In the genomic region with DNA sequence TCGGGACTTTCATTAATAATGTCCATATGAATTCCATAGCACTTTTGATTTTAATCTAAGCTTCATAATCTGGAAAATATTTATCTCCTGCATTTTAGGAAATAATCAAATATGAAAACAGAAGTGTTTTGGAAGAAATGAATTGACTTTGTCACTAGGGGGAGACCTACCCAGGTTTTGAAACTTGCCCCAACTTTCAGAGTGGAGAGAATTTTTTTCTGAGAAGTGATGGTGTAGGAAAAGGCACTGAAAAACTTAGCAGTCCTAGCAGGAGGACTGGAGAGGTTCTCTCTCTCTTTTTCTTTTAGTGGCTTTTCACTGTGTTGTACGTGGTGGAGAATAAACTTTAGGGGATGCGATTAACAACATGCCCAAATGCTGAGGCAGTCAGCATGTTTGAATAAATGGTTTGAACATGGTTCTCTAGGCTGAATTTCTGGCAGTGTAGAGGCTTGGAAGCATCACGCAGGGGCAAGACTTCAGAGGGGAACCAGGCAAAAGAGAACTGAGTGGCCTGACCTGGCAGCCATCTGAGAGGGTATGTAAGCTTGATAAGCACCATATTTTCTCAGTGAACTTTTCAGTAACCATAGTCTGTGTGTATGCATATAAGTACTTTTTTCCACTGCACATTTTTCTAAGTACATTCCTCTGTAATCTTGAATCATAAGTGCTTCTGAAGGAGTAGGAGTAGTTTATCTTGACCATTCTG, we compare ENCODE assay signal across 8 cellular contexts.
DNase-seq lines count a peak whose midpoint lies in the region; ATAC-seq, FAIRE-seq and TF ChIP-seq lines count a peak whose summit lies in the region.

No MANE protein-coding gene starts in this region.

- H3K36me3 ChIP-seq in HepG2 (replicated peaks in 1 of 2; ENCODE audit: control insufficient read depth in 1 of 2, insufficient read depth in 2 of 2, low read length in 2 of 2): no peaks in the 10 kb centered on the region

- no peak overlapping the region for H3K4me2 ChIP-seq in HepG2 (ENCODE audit: low read depth, low read length)

- POLR2A ChIA-PET in HepG2 (lab: Yijun Ruan, JAX): no interaction called here

- intact Hi-C loops in HepG2 (cut with micrococcal nuclease; ENCODE audit: unreplicated experiment): loop anchor here (1.0 to 10.0 kb wide), 4 partner anchors 186 to 609 kb away; no protein-coding TSS in a partner anchor

- TF ChIP-seq EP300 in HepG2 (IDR thresholded peaks at IDR 0.05; ENCODE audit: low read depth in 2 of 2, low read length in 2 of 2): no peak
- TF ChIP-seq EP300 in HepG2 (CRISPR knock-in tag; IDR thresholded peaks at IDR 0.05; ENCODE audit: borderline replicate concordance): no peak

- no peaks in the 10 kb centered on the region for H3K27me3 ChIP-seq in HepG2 (ENCODE audit: control insufficient read depth in 1 of 2, insufficient read depth in 2 of 2, low read length in 2 of 2)

- CTCF ChIA-PET in HepG2 (lab: Yijun Ruan, JAX; ENCODE audit: low intra/inter-chr PET ratio, low total read pairs): interaction anchor here (1.5 to 1.8 kb wide), 2 partner anchors 270 to 377 kb away, joined by 8 to 13 read pairs; no protein-coding TSS in a partner anchor

- H4K20me1 ChIP-seq in HepG2 (ENCODE audit: insufficient read depth, low read length): no peaks in the 10 kb centered on the region

- TF ChIP-seq CTCF in HepG2 (CRISPR knock-in tag; IDR thresholded peaks at IDR 0.05): peak; percentile 47

- no peak for ATAC-seq in HepG2

- FAIRE-seq in HepG2 (lab: Jason Lieb, UNC): no peak

- no peak overlapping the region for H3K9ac ChIP-seq in HepG2 (ENCODE audit: insufficient read depth, low read depth, low read length)

- TF ChIP-seq RAD21 in HepG2 (CRISPR knock-in tag; IDR thresholded peaks at IDR 0.05): no peak

- no TSS peak for BruUV-seq in HepG2 (replicated peaks; lab: Mats Ljungman, UMichigan)

- peaks cover 15% of the 10 kb centered on the region for H3K4me1 ChIP-seq in HepG2 (ENCODE audit: insufficient read depth, low read length)

- no peaks in the 10 kb centered on the region for H3K9me3 ChIP-seq in HepG2 (ENCODE audit: low read length)

- H3K27ac ChIP-seq in HepG2 (ENCODE audit: extremely low read length, insufficient read depth, low read length): no peak overlapping the region

- in situ Hi-C loops in T47D (cut with HindIII; ENCODE audit: low pct_unique_long_range_greater_than_20kb, low sequenced_read_pairs) (no loop called here), HepG2 (cut with HindIII; ENCODE audit: extremely low pct_ligation_motif_present, low pct_unique_long_range_greater_than_20kb) (loop anchor here (25.0 kb wide), 2 partner anchors 374 to 599 kb away; no protein-coding TSS in a partner anchor)

- TF ChIP-seq POLR2A in HepG2 (IDR thresholded peaks at IDR 0.05; ENCODE audit: insufficient read depth in 1 of 2, low read depth in 2 of 2, low read length in 2 of 2): no peak

- H3K4me3 ChIP-seq in HepG2 (replicated peaks in 1 of 3; ENCODE audit: insufficient read depth in 1 of 3, low read depth in 2 of 3, low read length in 3 of 3): no peak overlapping the region

- whole genome bisulfite sequencing in HepG2 (ENCODE audit: low lambda C conversion rate): 24% methylated on average over 4 of the region's 4 CpGs

- DNase-seq in COLO829 (ENCODE audit: low spot score) (peak; percentile 29), GM19238 (ENCODE audit: insufficient read length, low spot score) (peak; percentile 10), NCI-H446 treated with DMSO at 0.1 percent for 48 hours (lab: John Stamatoyannopoulos, UW) (peak; percentile 19), T47D (ENCODE audit: low read depth in 1 of 2, low spot score in 1 of 2) (peak; percentile 30 to 63), HepG2 (ENCODE audit: low spot score) (peak; percentile 7), DMS79 (lab: John Stamatoyannopoulos, UW) (no peak), GF-D8 (lab: John Stamatoyannopoulos, UW) (no peak), activated T-cell treated with anti-CD3 and anti-CD28 coated beads for 4 hours (no peak)

- H2AFZ ChIP-seq in HepG2 (ENCODE audit: low read length): no peak overlapping the region

- H3K79me2 ChIP-seq in HepG2 (ENCODE audit: insufficient read depth, low read length): no peaks in the 10 kb centered on the region

TF ChIP-seq in HepG2, 621 proteins besides CTCF, POLR2A, EP300 and RAD21:
- TF ChIP-seq KLF11 (CRISPR knock-in tag; IDR thresholded peaks at IDR 0.05) (no peak), ISL2 (CRISPR knock-in tag; IDR thresholded peaks at IDR 0.05) (no peak), ZNF225 (CRISPR knock-in tag; IDR thresholded peaks at IDR 0.05) (no peak), STAG1 (CRISPR knock-in tag; IDR thresholded peaks at IDR 0.05) (peak; percentile 59), DPF2 (CRISPR knock-in tag; IDR thresholded peaks at IDR 0.05; ENCODE audit: borderline replicate concordance, low read depth) (no peak), SMARCE1 (IDR thresholded peaks at IDR 0.05; ENCODE audit: borderline replicate concordance) (no peak), SMC3 (IDR thresholded peaks at IDR 0.05; ENCODE audit: low read length) (peak; percentile 36; the same call in 1 of the 2 replicates)

Comparison
In these comparisons a context has a peak if more than half of its experiments do, and no peak if none do; other contexts are left out.
1. DNase-seq: peak in COLO829 (single experiment), GM19238 (single experiment), NCI-H446 treated with DMSO at 0.1 percent for 48 hours (single experiment), T47D (2 of 2) and HepG2 (single experiment); none in DMS79 (single experiment), GF-D8 (single experiment) and activated T-cell treated with anti-CD3 and anti-CD28 coated beads for 4 hours (single experiment).